ENCODE assay signal across 8 cellular contexts in genomic region chr19:54138777-54139256, GRCh38. TPM values are rescaled to one million over a fixed set of nuclear protein-coding genes. Genes with fewer than 3 reads are reported as not detected.
DNase-seq lines count a peak whose midpoint lies in the region; ATAC-seq and TF ChIP-seq lines count a peak whose summit lies in the region.

No MANE protein-coding gene starts in this region.

- no peak for TF ChIP-seq EP300 in transverse colon (IDR thresholded peaks at IDR 0.05; ENCODE audit: low read depth)

- 62% methylated on average over 15 of the region's 15 CpGs for WGBS in mesenchymal stem cell
- WGBS in transverse colon (ENCODE audit: low coverage in 1 of 2), 2 donors, result 41% methylated on average over 15 of the region's 15 CpGs; no CpG with 5 or more reads in 1 of the 2 donors

- in situ Hi-C loops in astrocyte of the spinal cord (cut with HindIII; ENCODE audit: low sequenced_read_pairs) (no loop called here), transverse colon (cut with MboI; ENCODE audit: low pct_ligation_motif_present in 1 of 4, low pct_unique_long_range_greater_than_20kb in 1 of 4, low sequenced_read_pairs in 3 of 4) (no loop called here)

- DNase-seq in cardiac muscle cell (ENCODE audit: low read depth in 1 of 2, low spot score in 1 of 2) (no peak), cardiac septum (ENCODE audit: low spot score) (no peak), astrocyte of the spinal cord (ENCODE audit: low read depth, low spot score) (no peak), mesenchymal stem cell (no peak), transverse colon (no peak), NOMO-1 (lab: John Stamatoyannopoulos, UW; ENCODE audit: unreplicated experiment in 2 of 2) (no peak), DMS53 (lab: John Stamatoyannopoulos, UW) (no peak)

- H4K8ac ChIP-seq in mesenchymal stem cell (ENCODE audit: low read length), result no peak overlapping the region

- no peak overlapping the region for H3K18ac ChIP-seq in mesenchymal stem cell (ENCODE audit: low read depth in 1 of 2, low read length in 2 of 2)

- H3K4me3 ChIP-seq in cardiac muscle cell (peak overlapping the region; percentile 76), astrocyte of the spinal cord (ENCODE audit: low read depth, low read length) (peak overlapping the region; percentile 78), mesenchymal stem cell (ENCODE audit: insufficient read depth in 1 of 2, low read depth in 1 of 2, low read length in 2 of 2) (peak overlapping the region; percentile 84 to 85), transverse colon (peak overlapping the region; percentile 99 to 100 (median 100))

- ATAC-seq in HG03521 (IDR thresholded peaks at IDR 0.05; ENCODE audit: unreplicated experiment), result no peak

- H3K23ac ChIP-seq in mesenchymal stem cell (ENCODE audit: low read length in 2 of 2), result no peak overlapping the region

- H3K36me3 ChIP-seq in cardiac muscle cell, result peaks cover 14% of the 10 kb centered on the region
- peaks cover 35% of the 10 kb centered on the region in 2 experiments for H3K36me3 ChIP-seq in mesenchymal stem cell (ENCODE audit: control insufficient read depth in 1 of 2, insufficient read depth in 2 of 2, low read depth in 1 of 2, low read length in 2 of 2)
- H3K36me3 ChIP-seq in transverse colon, result peaks cover 0 to 15% (median 7%) of the 10 kb centered on the region in 4 donors

- intact Hi-C loops in cardiac septum (cut with DNase I), result no loop called here
- intact Hi-C loops in transverse colon (cut with DNase I; ENCODE audit: low total_unique reads), result no loop called here

- H2AK5ac ChIP-seq in mesenchymal stem cell (ENCODE audit: low read length, severe bottlenecking), result no peak overlapping the region

- peak overlapping the region; percentile 75 for H3K4me2 ChIP-seq in mesenchymal stem cell (ENCODE audit: low read length, poor library complexity, severe bottlenecking)

- H4K91ac ChIP-seq in mesenchymal stem cell (ENCODE audit: low read length), result no peak overlapping the region

- no peak for TF ChIP-seq POLR2A in transverse colon (IDR thresholded peaks at IDR 0.05)

- no peak overlapping the region for H2BK12ac ChIP-seq in mesenchymal stem cell (ENCODE audit: low read length in 2 of 2)

- peak overlapping the region; percentile 95 for H3K9ac ChIP-seq in mesenchymal stem cell (ENCODE audit: low read length)

- H3K4me1 ChIP-seq in cardiac muscle cell (ENCODE audit: low read depth) (no peaks in the 10 kb centered on the region), mesenchymal stem cell (ENCODE audit: control insufficient read depth, insufficient read depth, low read depth, low read length) (peaks cover 36% of the 10 kb centered on the region), transverse colon (peaks cover 17 to 42% (median 31%) of the 10 kb centered on the region in 4 donors)

- H3K79me1 ChIP-seq in mesenchymal stem cell (replicated peaks; ENCODE audit: low read length, poor library complexity, severe bottlenecking), result peaks cover 4% of the 10 kb centered on the region

- H3K14ac ChIP-seq in mesenchymal stem cell (ENCODE audit: low read length in 2 of 2), result no peak overlapping the region

- no peak overlapping the region for H2AFZ ChIP-seq in mesenchymal stem cell (ENCODE audit: low read depth, low read length)

- peak overlapping the region; percentile 97 for H3K27ac ChIP-seq in cardiac muscle cell
- no peak overlapping the region for H3K27ac ChIP-seq in mesenchymal stem cell (ENCODE audit: low read length, poor library complexity, severe bottlenecking)
- peak overlapping the region; percentile 88 to 99 (median 94) for H3K27ac ChIP-seq in transverse colon

- H3K27me3 ChIP-seq in cardiac muscle cell, result no peaks in the 10 kb centered on the region
- no peaks in the 10 kb centered on the region for H3K27me3 ChIP-seq in mesenchymal stem cell (ENCODE audit: control insufficient read depth in 1 of 2, insufficient read depth in 1 of 2, low read length in 2 of 2)
- H3K27me3 ChIP-seq in transverse colon, result no peaks in the 10 kb centered on the region

- H2BK120ac ChIP-seq in mesenchymal stem cell (ENCODE audit: low read depth, low read length), result no peak overlapping the region

- TF ChIP-seq CTCF in cardiac muscle cell (IDR thresholded peaks at IDR 0.05; ENCODE audit: low read depth, low read length), result no peak
- TF ChIP-seq CTCF in astrocyte of the spinal cord (IDR thresholded peaks at IDR 0.05; ENCODE audit: low read depth, low read length), result no peak
- no peak for TF ChIP-seq CTCF in transverse colon (IDR thresholded peaks at IDR 0.05)

- no peak overlapping the region for H2BK5ac ChIP-seq in mesenchymal stem cell (ENCODE audit: low read depth, low read length, poor library complexity, severe bottlenecking)

- H3K9me3 ChIP-seq in cardiac muscle cell (ENCODE audit: low read depth) (no peaks in the 10 kb centered on the region), mesenchymal stem cell (ENCODE audit: control insufficient read depth, low read length) (no peaks in the 10 kb centered on the region), transverse colon (no peaks in the 10 kb centered on the region)

- H2BK15ac ChIP-seq in mesenchymal stem cell (ENCODE audit: low read depth, poor library complexity, severe bottlenecking), result no peak overlapping the region

- H3K4ac ChIP-seq in mesenchymal stem cell (ENCODE audit: low read depth in 1 of 2, low read length in 2 of 2), result no peak overlapping the region

RNA-seq across cellular contexts. Expression of gene CNOT3, which starts 1.3 kb away (rescaled TPM):
- total RNA-seq in cardiac muscle cell (17.7 and 39.6 TPM in 2 replicates), cardiac septum (22.3 TPM), transverse colon (10 to 100 TPM; 28.1 to 85.7 (median 32.1) TPM)
- polyA plus RNA-seq in cardiac muscle cell, result 52.1 and 52.8 TPM in 2 replicates
- 34.1 TPM for polyA plus RNA-seq in mesenchymal stem cell (2013, experiment 1 of 2)
- polyA plus RNA-seq in mesenchymal stem cell (2013, experiment 2 of 2), result 31.7 TPM

RNA-seq across cellular contexts. Expression of gene LENG1, which starts 20.7 kb away (rescaled TPM):
- total RNA-seq in cardiac muscle cell (10.3 and 10.6 TPM in 2 replicates), cardiac septum (8.3 TPM), transverse colon (10 to 100 TPM in 1 of 4 donors, 1 to 10 TPM in 3; 3.4 to 11.1 (median 5.8) TPM)
- 10.1 and 10.8 TPM in 2 replicates for polyA plus RNA-seq in cardiac muscle cell
- polyA plus RNA-seq in mesenchymal stem cell (2013, experiment 1 of 2), result 7.5 TPM
- polyA plus RNA-seq in mesenchymal stem cell (2013, experiment 2 of 2), result 7.2 TPM

RNA-seq across cellular contexts. Expression of gene PRPF31, which starts 23.3 kb away (rescaled TPM):
- total RNA-seq in cardiac muscle cell, result 73.9 and 79.8 TPM in 2 replicates
- 110 and 113 TPM in 2 replicates for polyA plus RNA-seq in cardiac muscle cell
- total RNA-seq in cardiac septum, result 34.0 TPM
- polyA plus RNA-seq in mesenchymal stem cell (2013, experiment 1 of 2), result 50.1 TPM
- polyA plus RNA-seq in mesenchymal stem cell (2013, experiment 2 of 2), result 49.7 TPM
- total RNA-seq in transverse colon, result 10 to 100 TPM; 24.7 to 50.5 (median 34.9) TPM

RNA-seq across cellular contexts. Expression of gene TFPT, which starts 23.4 kb away (rescaled TPM):
- total RNA-seq in cardiac muscle cell (26.1 and 27.5 TPM in 2 replicates), cardiac septum (15.2 TPM), transverse colon (10 to 100 TPM in 3 of 4 donors, 1 to 10 TPM in 1; 9.8 to 25.8 (median 14.0) TPM)
- polyA plus RNA-seq in cardiac muscle cell, result 27.5 and 32.1 TPM in 2 replicates
- 11.8 TPM for polyA plus RNA-seq in mesenchymal stem cell (2013, experiment 1 of 2)
- 11.8 TPM for polyA plus RNA-seq in mesenchymal stem cell (2013, experiment 2 of 2)

RNA-seq across cellular contexts. Expression of gene TMC4, which starts 34.1 kb away (rescaled TPM):
- total RNA-seq in cardiac muscle cell, result 0.74 and 1.2 TPM in 2 replicates
- 3.4 and 5.6 TPM in 2 replicates for polyA plus RNA-seq in cardiac muscle cell
- 4.3 TPM for total RNA-seq in cardiac septum
- polyA plus RNA-seq in mesenchymal stem cell (2013, experiment 1 of 2), result 1.7 TPM
- 1.2 TPM for polyA plus RNA-seq in mesenchymal stem cell (2013, experiment 2 of 2)
- 100 to 1,000 TPM in 3 of 4 donors, 10 to 100 TPM in 1; 91.5 to 386 (median 180) TPM for total RNA-seq in transverse colon
